In genomic region chr9:71709384-71709783, GRCh38 we compare ENCODE assay signal across 13 cellular contexts. TPM values are rescaled to one million over a fixed set of nuclear protein-coding genes. Genes with fewer than 3 reads are reported as not detected.
A peak's percentile ranks its signal among the peaks of the same experiment; 100 is the strongest.
DNase-seq lines count a peak whose midpoint lies in the region; ATAC-seq and TF ChIP-seq lines count a peak whose summit lies in the region.
"Had no signal": no experiment of that assay in that cellular context is flagged by ENCODE, and none has a peak within 500 bp of the region (broad histone marks: within the 10 kb centered on the region; RNA-seq: fewer than 3 reads in every experiment).

No MANE protein-coding gene starts in this region.

- peak overlapping the region; percentile 35 for H3K27ac Mint-ChIP-seq in activated CD4-positive, alpha-beta T cell treated with anti-CD3 and anti-CD28 coated beads, Interleukin-2, amount 10 ng/mL, durations not matched to agents 24 days and 14 days
- no peak overlapping the region for H3K27ac Mint-ChIP-seq in activated CD4-positive, alpha-beta T cell treated with anti-CD3 and anti-CD28 coated beads, Interleukin-2, amount 10 ng/mL, durations not matched to agents 7 days and 5 days
- peak overlapping the region; percentile 11 for H3K27ac Mint-ChIP-seq in activated naive CD4-positive, alpha-beta T cell treated with anti-CD3 and anti-CD28 coated beads for 36 hours
- H3K27ac Mint-ChIP-seq in activated T-helper 17 cell treated with anti-CD3 and anti-CD28 coated beads, Interleukin-2, amount 50 U/mL, for 72 hours: peak overlapping the region; percentile 79
- H3K27ac Mint-ChIP-seq in Calu3 (ENCODE audit: unreplicated experiment) (no peak overlapping the region), endothelial cell (ENCODE audit: unreplicated experiment) (no peak overlapping the region)

- peaks cover 26% of the 10 kb centered on the region for H3K4me1 Mint-ChIP-seq in activated CD4-positive, alpha-beta T cell treated with anti-CD3 and anti-CD28 coated beads, Interleukin-2, amount 10 ng/mL, durations not matched to agents 24 days and 14 days
- H3K4me1 Mint-ChIP-seq in activated CD4-positive, alpha-beta T cell treated with anti-CD3 and anti-CD28 coated beads, Interleukin-2, amount 10 ng/mL, durations not matched to agents 7 days and 5 days: no peaks in the 10 kb centered on the region
- peaks cover 25% of the 10 kb centered on the region for H3K4me1 Mint-ChIP-seq in activated naive CD4-positive, alpha-beta T cell treated with anti-CD3 and anti-CD28 coated beads for 36 hours (ENCODE audit: low read depth)
- peaks cover 3% of the 10 kb centered on the region for H3K4me1 Mint-ChIP-seq in activated T-helper 17 cell treated with anti-CD3 and anti-CD28 coated beads, Interleukin-2, amount 50 U/mL, for 72 hours
- H3K4me1 Mint-ChIP-seq in Calu3 (ENCODE audit: low read depth, unreplicated experiment) (peaks cover 6% of the 10 kb centered on the region), endothelial cell (ENCODE audit: unreplicated experiment) (peaks cover 6% of the 10 kb centered on the region)

- H3K9me3 Mint-ChIP-seq in activated CD4-positive, alpha-beta T cell treated with anti-CD3 and anti-CD28 coated beads, Interleukin-2, amount 10 ng/mL, durations not matched to agents 24 days and 14 days: no peaks in the 10 kb centered on the region
- no peaks in the 10 kb centered on the region for H3K9me3 Mint-ChIP-seq in activated CD4-positive, alpha-beta T cell treated with anti-CD3 and anti-CD28 coated beads, Interleukin-2, amount 10 ng/mL, durations not matched to agents 7 days and 5 days
- no peaks in the 10 kb centered on the region for H3K9me3 Mint-ChIP-seq in activated naive CD4-positive, alpha-beta T cell treated with anti-CD3 and anti-CD28 coated beads for 36 hours
- H3K9me3 Mint-ChIP-seq in activated T-helper 17 cell treated with anti-CD3 and anti-CD28 coated beads, Interleukin-2, amount 50 U/mL, for 72 hours: no peaks in the 10 kb centered on the region
- no peaks in the 10 kb centered on the region for H3K9me3 Mint-ChIP-seq in Calu3 (ENCODE audit: low read depth, unreplicated experiment)
- no peaks in the 10 kb centered on the region for H3K9me3 Mint-ChIP-seq in endothelial cell (ENCODE audit: unreplicated experiment)
- H3K9me3 Mint-ChIP-seq: CD4-positive, CD25-positive, alpha-beta regulatory T cell; HFFc6 had no signal

- POLR2A ChIA-PET in activated CD4-positive, alpha-beta T cell treated with anti-CD3 and anti-CD28 coated beads, Interleukin-2, amount 10 ng/mL, durations not matched to agents 7 days and 5 days (lab: Charles Lee): no interaction called here

- DNase-seq in activated CD4-positive, alpha-beta T cell treated with anti-CD3 and anti-CD28 coated beads, Interleukin-2, amount 10 ng/mL, durations not matched to agents 24 days and 14 days: peak; percentile 53
- no peak for DNase-seq in activated CD4-positive, alpha-beta T cell treated with anti-CD3 and anti-CD28 coated beads, Interleukin-2, amount 10 ng/mL, durations not matched to agents 7 days and 5 days
- peak; percentile 11 for DNase-seq in activated naive CD4-positive, alpha-beta T cell treated with anti-CD3 and anti-CD28 coated beads for 36 hours
- no peak for DNase-seq in activated naive CD4-positive, alpha-beta T cell (lab: John Stamatoyannopoulos, UW)
- no peak for DNase-seq in stimulated activated naive CD8-positive, alpha-beta T cell treated with anti-CD3 and anti-CD28 coated beads, Interleukin-15, Interleukin-2, amounts not matched to agents 100 U/mL and 50 U/mL, for 24 hours
- DNase-seq in Calu3 (no peak), endothelial cell (ENCODE audit: low spot score) (no peak)
- DNase-seq: ACHN; CD4-positive, CD25-positive, alpha-beta regulatory T cell; DMS 273 treated with DMSO at 0.1 percent for 48 hours; HCEC 1CT; HFFc6 had no signal

- CTCF ChIA-PET in activated CD4-positive, alpha-beta T cell treated with anti-CD3 and anti-CD28 coated beads, Interleukin-2, amount 10 ng/mL, durations not matched to agents 7 days and 5 days (lab: Charles Lee): interaction anchor here (0.9 to 2.1 kb wide), 4 partner anchors 17 to 57 kb away, joined by 3 to 6 read pairs (median 4); no protein-coding TSS in a partner anchor
- CTCF ChIA-PET in activated naive CD4-positive, alpha-beta T cell treated with anti-CD3 and anti-CD28 coated beads for 36 hours (lab: Charles Lee): interaction anchor here (1.0 to 2.9 kb wide), 4 partner anchors 11 to 80 kb away, joined by 3 to 9 read pairs (median 4); no protein-coding TSS in a partner anchor
- CTCF ChIA-PET in Calu3 (lab: Charles Lee): interaction anchor here (0.6 kb wide), 1 partner anchor 20 kb away, joined by 4 read pairs; no protein-coding TSS in a partner anchor

- peak; percentile 76 for ATAC-seq in activated T-helper 17 cell treated with anti-CD3 and anti-CD28 coated beads, Interleukin-2, amount 50 U/mL, for 72 hours (replicated peaks)
- peak; percentile 79 for ATAC-seq in stimulated activated naive CD8-positive, alpha-beta T cell treated with anti-CD3 and anti-CD28 coated beads, Interleukin-15, Interleukin-2, amounts not matched to agents 100 U/mL and 50 U/mL, for 24 hours

- H3K36me3 Mint-ChIP-seq in activated CD4-positive, alpha-beta T cell treated with anti-CD3 and anti-CD28 coated beads, Interleukin-2, amount 10 ng/mL, durations not matched to agents 24 days and 14 days (ENCODE audit: low read depth): peaks cover 70% of the 10 kb centered on the region
- peaks cover 48% of the 10 kb centered on the region for H3K36me3 Mint-ChIP-seq in activated CD4-positive, alpha-beta T cell treated with anti-CD3 and anti-CD28 coated beads, Interleukin-2, amount 10 ng/mL, durations not matched to agents 7 days and 5 days (ENCODE audit: low read depth)
- peaks cover 36% of the 10 kb centered on the region for H3K36me3 Mint-ChIP-seq in activated naive CD4-positive, alpha-beta T cell treated with anti-CD3 and anti-CD28 coated beads for 36 hours (ENCODE audit: low read depth)
- peaks cover 100% of the 10 kb centered on the region for H3K36me3 Mint-ChIP-seq in activated T-helper 17 cell treated with anti-CD3 and anti-CD28 coated beads, Interleukin-2, amount 50 U/mL, for 72 hours (ENCODE audit: low read depth)
- H3K36me3 Mint-ChIP-seq in Calu3 (ENCODE audit: insufficient read depth, unreplicated experiment) (peaks cover 51% of the 10 kb centered on the region), endothelial cell (ENCODE audit: low read depth, unreplicated experiment) (peaks cover 31% of the 10 kb centered on the region)

- no peak overlapping the region for H3K4me3 Mint-ChIP-seq in activated CD4-positive, alpha-beta T cell treated with anti-CD3 and anti-CD28 coated beads, Interleukin-2, amount 10 ng/mL, durations not matched to agents 24 days and 14 days
- H3K4me3 Mint-ChIP-seq in activated CD4-positive, alpha-beta T cell treated with anti-CD3 and anti-CD28 coated beads, Interleukin-2, amount 10 ng/mL, durations not matched to agents 7 days and 5 days: no peak overlapping the region
- no peak overlapping the region for H3K4me3 Mint-ChIP-seq in activated naive CD4-positive, alpha-beta T cell treated with anti-CD3 and anti-CD28 coated beads for 36 hours
- no peak overlapping the region for H3K4me3 Mint-ChIP-seq in activated T-helper 17 cell treated with anti-CD3 and anti-CD28 coated beads, Interleukin-2, amount 50 U/mL, for 72 hours
- H3K4me3 Mint-ChIP-seq in Calu3 (ENCODE audit: low read depth, unreplicated experiment) (no peak overlapping the region), endothelial cell (ENCODE audit: unreplicated experiment) (no peak overlapping the region)
- H3K4me3 Mint-ChIP-seq: CD4-positive, CD25-positive, alpha-beta regulatory T cell; HFFc6 had no signal

- TF ChIP-seq CTCF in Calu3 (IDR thresholded peaks at IDR 0.05; ENCODE audit: unreplicated experiment): no peak
- no peak for TF ChIP-seq CTCF in endothelial cell (IDR thresholded peaks at IDR 0.05; ENCODE audit: unreplicated experiment)

- intact Hi-C loops in activated CD4-positive, alpha-beta T cell treated with anti-CD3 and anti-CD28 coated beads, Interleukin-2, amount 10 ng/mL, durations not matched to agents 24 days and 14 days (cut with micrococcal nuclease): no loop called here
- intact Hi-C loops in activated naive CD4-positive, alpha-beta T cell treated with anti-CD3 and anti-CD28 coated beads for 36 hours (cut with micrococcal nuclease): loop anchor here (1.0 kb wide), 1 partner anchor 53 kb away; no protein-coding TSS in a partner anchor
- intact Hi-C loops in Calu3 (cut with micrococcal nuclease; ENCODE audit: unreplicated experiment): no loop called here

- H3K27me3 Mint-ChIP-seq in activated CD4-positive, alpha-beta T cell treated with anti-CD3 and anti-CD28 coated beads, Interleukin-2, amount 10 ng/mL, durations not matched to agents 24 days and 14 days: no peaks in the 10 kb centered on the region
- no peaks in the 10 kb centered on the region for H3K27me3 Mint-ChIP-seq in activated CD4-positive, alpha-beta T cell treated with anti-CD3 and anti-CD28 coated beads, Interleukin-2, amount 10 ng/mL, durations not matched to agents 7 days and 5 days
- no peaks in the 10 kb centered on the region for H3K27me3 Mint-ChIP-seq in activated naive CD4-positive, alpha-beta T cell treated with anti-CD3 and anti-CD28 coated beads for 36 hours (ENCODE audit: low read depth)
- no peaks in the 10 kb centered on the region for H3K27me3 Mint-ChIP-seq in activated T-helper 17 cell treated with anti-CD3 and anti-CD28 coated beads, Interleukin-2, amount 50 U/mL, for 72 hours
- H3K27me3 Mint-ChIP-seq in Calu3 (ENCODE audit: unreplicated experiment): no peaks in the 10 kb centered on the region
- no peaks in the 10 kb centered on the region for H3K27me3 Mint-ChIP-seq in endothelial cell (ENCODE audit: unreplicated experiment)
- H3K27me3 Mint-ChIP-seq: CD4-positive, CD25-positive, alpha-beta regulatory T cell had no signal

- no TSS peak for BruUV-seq in Calu3 (replicated peaks; lab: Mats Ljungman, UMichigan)

RNA-seq across cellular contexts. Expression of gene CEMIP2, which starts 58.9 kb away (rescaled TPM):
- total RNA-seq in activated CD4-positive, alpha-beta T cell treated with anti-CD3 and anti-CD28 coated beads, Interleukin-2, amount 10 ng/mL, durations not matched to agents 24 days and 14 days: 47.7 and 55.1 TPM in 2 replicates
- 10 to 100 TPM; 43.2 to 55.7 TPM for total RNA-seq in activated CD4-positive, alpha-beta T cell treated with anti-CD3 and anti-CD28 coated beads, Interleukin-2, amount 10 ng/mL, durations not matched to agents 7 days and 5 days
- 10 to 100 TPM; 36.4 to 39.7 TPM for total RNA-seq in activated naive CD4-positive, alpha-beta T cell treated with anti-CD3 and anti-CD28 coated beads for 36 hours
- total RNA-seq in activated T-helper 17 cell treated with anti-CD3 and anti-CD28 coated beads, Interleukin-2, amount 50 U/mL, for 72 hours: 10 to 100 TPM; 75.3 to 89.1 TPM
- total RNA-seq in Calu3 (2022) (89.0 and 122 TPM in 2 replicates), endothelial cell (ENCODE audit: unreplicated experiment) (112 TPM)

Comparison
In these comparisons a context has a peak if more than half of its experiments do, and no peak if none do; other contexts are left out.
1. DNase-seq: peak in activated CD4-positive, alpha-beta T cell treated with anti-CD3 and anti-CD28 coated beads, Interleukin-2, amount 10 ng/mL, durations not matched to agents 24 days and 14 days (single experiment) and activated naive CD4-positive, alpha-beta T cell treated with anti-CD3 and anti-CD28 coated beads for 36 hours (single experiment); none in activated CD4-positive, alpha-beta T cell treated with anti-CD3 and anti-CD28 coated beads, Interleukin-2, amount 10 ng/mL, durations not matched to agents 7 days and 5 days (single experiment), activated naive CD4-positive, alpha-beta T cell (0 of 4), stimulated activated naive CD8-positive, alpha-beta T cell treated with anti-CD3 and anti-CD28 coated beads, Interleukin-15, Interleukin-2, amounts not matched to agents 100 U/mL and 50 U/mL, for 24 hours (single experiment), Calu3 (single experiment) and endothelial cell (single experiment).
2. H3K27ac Mint-ChIP-seq: peak in activated CD4-positive, alpha-beta T cell treated with anti-CD3 and anti-CD28 coated beads, Interleukin-2, amount 10 ng/mL, durations not matched to agents 24 days and 14 days (single experiment), activated naive CD4-positive, alpha-beta T cell treated with anti-CD3 and anti-CD28 coated beads for 36 hours (single experiment) and activated T-helper 17 cell treated with anti-CD3 and anti-CD28 coated beads, Interleukin-2, amount 50 U/mL, for 72 hours (single experiment); none in activated CD4-positive, alpha-beta T cell treated with anti-CD3 and anti-CD28 coated beads, Interleukin-2, amount 10 ng/mL, durations not matched to agents 7 days and 5 days (single experiment), Calu3 (single experiment) and endothelial cell (single experiment).